ENCODE assay signal across 15 cellular contexts in the genomic region with DNA sequence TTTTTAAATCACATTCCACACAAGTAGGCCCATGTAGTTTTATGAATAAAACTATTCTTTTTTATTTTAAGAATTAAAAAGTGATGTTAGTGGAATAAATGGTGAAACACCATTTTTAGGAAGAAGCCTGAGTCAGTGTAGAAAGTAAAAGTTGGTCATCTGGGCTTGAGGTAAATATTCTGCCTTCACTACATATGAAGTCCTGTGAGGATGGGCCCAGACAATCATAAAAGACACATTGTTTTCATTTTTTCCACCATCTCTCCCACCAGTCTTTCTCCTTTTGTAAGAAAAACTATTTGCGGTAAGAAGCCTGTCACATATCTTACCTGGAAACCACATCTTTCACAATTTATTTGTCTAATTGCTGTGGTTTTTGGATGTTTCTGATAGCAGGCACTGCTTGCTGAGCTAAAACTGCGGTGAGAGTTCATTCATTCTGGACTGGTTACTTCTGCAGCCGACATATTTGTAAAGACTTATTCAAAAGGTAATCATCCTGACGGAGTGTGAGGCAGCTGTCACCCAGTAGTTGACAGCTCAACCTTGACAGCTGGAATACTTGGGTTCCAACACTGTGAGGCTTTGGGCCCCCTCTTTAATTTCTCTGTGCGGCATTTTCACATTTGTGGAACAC. TPM values are rescaled to one million over a fixed set of nuclear protein-coding genes. Genes with fewer than 3 reads are reported as not detected.
DNase-seq lines count a peak whose midpoint lies in the region; ATAC-seq, FAIRE-seq and TF ChIP-seq lines count a peak whose summit lies in the region.
"Had no signal": no experiment of that assay in that cellular context is flagged by ENCODE, and none has a peak within 500 bp of the region (broad histone marks: within the 10 kb centered on the region; RNA-seq: fewer than 3 reads in every experiment).

No MANE protein-coding gene starts in this region.

- peak overlapping the region; percentile 60 for H3K4me3 ChIP-seq in CD4-positive, CD25-positive, alpha-beta regulatory T cell (ENCODE audit: low read depth, low read length)
- H3K4me3 ChIP-seq in PC-9 (no peak overlapping the region), astrocyte (ENCODE audit: insufficient read depth, low read depth, low read length) (no peak overlapping the region)

- H3K9me3 Mint-ChIP-seq in CD4-positive, CD25-positive, alpha-beta regulatory T cell = peaks cover 0 to 1% (median 0%) of the 10 kb centered on the region in 7 donors
- H3K9me3 Mint-ChIP-seq in astrocyte (ENCODE audit: unreplicated experiment) = no peaks in the 10 kb centered on the region
- H3K9me3 Mint-ChIP-seq in mesothelial cell of epicardium = no peaks in the 10 kb centered on the region

- H3K9me3 ChIP-seq in CD4-positive, CD25-positive, alpha-beta regulatory T cell (ENCODE audit: control insufficient read depth in 2 of 2, low read length in 2 of 2) = no peaks in the 10 kb centered on the region
- no peaks in the 10 kb centered on the region for H3K9me3 ChIP-seq in PC-9 (ENCODE audit: insufficient read depth, low read depth)
- H3K9me3 ChIP-seq in astrocyte (ENCODE audit: insufficient read depth, low read depth, low read length) = no peaks in the 10 kb centered on the region

- peaks cover 40% of the 10 kb centered on the region for H3K79me2 ChIP-seq in PC-9 (ENCODE audit: low read depth)
- H3K79me2 ChIP-seq in astrocyte (ENCODE audit: insufficient read depth, low read length) = peaks cover 79% of the 10 kb centered on the region

- H3F3A ChIP-seq in PC-9 (ENCODE audit: insufficient read depth, low read depth) = peaks cover 37% of the 10 kb centered on the region

- no peaks in the 10 kb centered on the region for H3K9me2 ChIP-seq in PC-9 (ENCODE audit: insufficient read depth)

- H3K4me3 Mint-ChIP-seq in CD4-positive, CD25-positive, alpha-beta regulatory T cell = peak overlapping the region; percentile 71 to 75 (median 73)
- H3K4me3 Mint-ChIP-seq in astrocyte (ENCODE audit: unreplicated experiment) = no peak overlapping the region
- H3K4me3 Mint-ChIP-seq in mesothelial cell of epicardium = no peak overlapping the region

- H3K4me1 ChIP-seq in CD4-positive, CD25-positive, alpha-beta regulatory T cell (ENCODE audit: control insufficient read depth, insufficient read depth, low read length, poor library complexity, severe bottlenecking) = peaks cover 63% of the 10 kb centered on the region
- H3K4me1 ChIP-seq in PC-9 (replicated peaks; ENCODE audit: insufficient read depth) (peaks cover 40% of the 10 kb centered on the region), astrocyte (ENCODE audit: insufficient read depth, low read length) (peaks cover 11% of the 10 kb centered on the region)

- H3K27ac ChIP-seq in CD4-positive, CD25-positive, alpha-beta regulatory T cell (ENCODE audit: insufficient read depth, low read length, poor library complexity, severe bottlenecking) = peak overlapping the region; percentile 53
- H3K27ac ChIP-seq in PC-9 (peak overlapping the region; percentile 45), astrocyte (ENCODE audit: low read depth, low read length) (no peak overlapping the region)
- H3K27ac ChIP-seq: C4-2B had no signal

- POLR2A ChIA-PET in PC-9 (lab: Charles Lee; ENCODE audit: unreplicated experiment) = interaction anchor here (0.7 kb wide), 1 partner anchor 60 kb away, joined by 5 read pairs; no protein-coding TSS in a partner anchor

- H4K20me1 ChIP-seq in PC-9 (ENCODE audit: insufficient read depth) (0 out of 2 replicates have a peak, but pooled peaks cover 7% of the 10 kb centered on the region), astrocyte (ENCODE audit: insufficient read depth, low read length) (peaks cover 38% of the 10 kb centered on the region)

- H2AFZ ChIP-seq in PC-9 (no peak overlapping the region), astrocyte (ENCODE audit: low read depth, low read length) (no peak overlapping the region)

- no peak for FAIRE-seq in astrocyte (lab: Jason Lieb, UNC)
- FAIRE-seq: bronchial epithelial cell had no signal

- CTCF ChIA-PET in PC-9 (lab: Charles Lee) = no interaction called here

- peaks cover 39 to 79% (median 63%) of the 10 kb centered on the region in 4 donors for H3K4me1 Mint-ChIP-seq in CD4-positive, CD25-positive, alpha-beta regulatory T cell
- H3K4me1 Mint-ChIP-seq in astrocyte (ENCODE audit: low read depth, unreplicated experiment) (peaks cover 21% of the 10 kb centered on the region), mesothelial cell of epicardium (peaks cover 12% of the 10 kb centered on the region)

- H3K36me3 ChIP-seq in CD4-positive, CD25-positive, alpha-beta regulatory T cell (ENCODE audit: control insufficient read depth, insufficient read depth, low read length) = peaks cover 4% of the 10 kb centered on the region
- no peaks in the 10 kb centered on the region for H3K36me3 ChIP-seq in PC-9 (ENCODE audit: low read depth)
- H3K36me3 ChIP-seq in astrocyte (ENCODE audit: insufficient read depth, low read length) = no peaks in the 10 kb centered on the region

- peak overlapping the region; percentile 70 to 83 (median 78) for H3K27ac Mint-ChIP-seq in CD4-positive, CD25-positive, alpha-beta regulatory T cell
- no peak overlapping the region for H3K27ac Mint-ChIP-seq in astrocyte (ENCODE audit: unreplicated experiment)
- peak overlapping the region; percentile 72 for H3K27ac Mint-ChIP-seq in mesothelial cell of epicardium

- no peaks in the 10 kb centered on the region for H3K27me3 Mint-ChIP-seq in CD4-positive, CD25-positive, alpha-beta regulatory T cell
- H3K27me3 Mint-ChIP-seq in astrocyte (ENCODE audit: low read depth, unreplicated experiment) (no peaks in the 10 kb centered on the region), mesothelial cell of epicardium (ENCODE audit: low read depth) (no peaks in the 10 kb centered on the region)

- DNase-seq in CD4-positive, CD25-positive, alpha-beta regulatory T cell = no peak
- peak in 1 of 2 experiments; percentile 95 for DNase-seq in PC-9
- DNase-seq in astrocyte (ENCODE audit: low read depth) = peak; percentile 66
- DNase-seq in mesothelial cell of epicardium (ENCODE audit: low spot score in 2 of 2, unreplicated experiment in 2 of 2) = no peak
- no peak for DNase-seq in NCI-H2029 (lab: John Stamatoyannopoulos, UW)
- DNase-seq in NCI-H1417 (lab: John Stamatoyannopoulos, UW) = no peak
- DNase-seq: erythroblast, hippocampal formation, Karpas-422, mesendoderm had no signal

- ATAC-seq in CD4-positive, CD25-positive, alpha-beta regulatory T cell (ENCODE audit: low read depth in 2 of 2) = no peak
- ATAC-seq in GM18861 (IDR thresholded peaks at IDR 0.05; ENCODE audit: unreplicated experiment) (no peak), HG02678 (IDR thresholded peaks at IDR 0.05; ENCODE audit: unreplicated experiment) (no peak)

- H3K36me3 Mint-ChIP-seq in CD4-positive, CD25-positive, alpha-beta regulatory T cell = peaks cover 14% of the 10 kb centered on the region
- H3K36me3 Mint-ChIP-seq in astrocyte (ENCODE audit: low read depth, unreplicated experiment) (no peaks in the 10 kb centered on the region), mesothelial cell of epicardium (no peaks in the 10 kb centered on the region)

- H3K4me2 ChIP-seq in PC-9 (peak overlapping the region; percentile 60), astrocyte (ENCODE audit: low read length) (peak overlapping the region; percentile 15)

- no peaks in the 10 kb centered on the region for H3K27me3 ChIP-seq in CD4-positive, CD25-positive, alpha-beta regulatory T cell (ENCODE audit: control insufficient read depth, insufficient read depth, low read length)
- no peaks in the 10 kb centered on the region for H3K27me3 ChIP-seq in PC-9 (ENCODE audit: insufficient read depth, low read depth)
- H3K27me3 ChIP-seq in astrocyte (ENCODE audit: insufficient read depth, low read length) = no peaks in the 10 kb centered on the region

- intact Hi-C loops in PC-9 (cut with micrococcal nuclease; ENCODE audit: unreplicated experiment) = no loop called here

- BruUV-seq in PC-9 (replicated peaks; lab: Mats Ljungman, UMichigan) = no TSS peak

- TF ChIP-seq CTCF in PC-9 (conservative IDR thresholded peaks at IDR 0.05) (no peak), astrocyte (IDR thresholded peaks at IDR 0.05; ENCODE audit: insufficient read depth, low read depth, low read length) (no peak), mesothelial cell of epicardium (IDR thresholded peaks at IDR 0.05; ENCODE audit: unreplicated experiment) (no peak)

- H3K9ac ChIP-seq in astrocyte (ENCODE audit: low read length) = no peak overlapping the region

RNA-seq across cellular contexts. Expression of a gene that starts 10.6 kb away (rescaled TPM):
- 118 TPM for total RNA-seq in CD4-positive, CD25-positive, alpha-beta regulatory T cell
- 100 to 1,000 TPM in 1 of 4 donors, 10 to 100 TPM in 3; 69.8 to 128 (median 79.3) TPM for polyA plus RNA-seq in CD4-positive, CD25-positive, alpha-beta regulatory T cell
- total RNA-seq in PC-9 (2021) = 36.7 and 38.1 TPM in 2 replicates
- total RNA-seq in astrocyte = 9.5 and 11.1 TPM in 2 replicates
- 15.8 to 19.8 TPM (median 16.7 TPM) in 3 replicates for total RNA-seq in mesothelial cell of epicardium

RNA-seq across cellular contexts. Expression of a gene that starts 45.6 kb away (rescaled TPM):
- 11.7 TPM for total RNA-seq in CD4-positive, CD25-positive, alpha-beta regulatory T cell
- 10 to 100 TPM in 2 of 4 donors, 1 to 10 TPM in 2; 7.0 to 11.5 (median 10.3) TPM for polyA plus RNA-seq in CD4-positive, CD25-positive, alpha-beta regulatory T cell
- total RNA-seq in PC-9 (2021) (7.8 and 9.7 TPM in 2 replicates), astrocyte (12.4 and 14.0 TPM in 2 replicates), mesothelial cell of epicardium (12.0 to 17.2 TPM (median 14.8 TPM) in 3 replicates)

RNA-seq across cellular contexts. Expression of a gene that starts 47.3 kb away (rescaled TPM):
- total RNA-seq in CD4-positive, CD25-positive, alpha-beta regulatory T cell = not detected
- polyA plus RNA-seq in CD4-positive, CD25-positive, alpha-beta regulatory T cell = not detected
- not detected in 2 replicates for total RNA-seq in PC-9 (2021)
- total RNA-seq in astrocyte = not detected in 2 replicates
- not detected in 3 replicates for total RNA-seq in mesothelial cell of epicardium
- total RNA-seq: bronchial epithelial cell, pulmonary artery endothelial cell had no signal

Comparison
In these comparisons a context has a peak if more than half of its experiments do, and no peak if none do; other contexts are left out.
1. H3K4me3 Mint-ChIP-seq: peak in CD4-positive, CD25-positive, alpha-beta regulatory T cell (4 of 4); none in astrocyte (single experiment) and mesothelial cell of epicardium (single experiment).